Comparison of ENCODE assay signal across 8 cellular contexts in the genomic region with DNA sequence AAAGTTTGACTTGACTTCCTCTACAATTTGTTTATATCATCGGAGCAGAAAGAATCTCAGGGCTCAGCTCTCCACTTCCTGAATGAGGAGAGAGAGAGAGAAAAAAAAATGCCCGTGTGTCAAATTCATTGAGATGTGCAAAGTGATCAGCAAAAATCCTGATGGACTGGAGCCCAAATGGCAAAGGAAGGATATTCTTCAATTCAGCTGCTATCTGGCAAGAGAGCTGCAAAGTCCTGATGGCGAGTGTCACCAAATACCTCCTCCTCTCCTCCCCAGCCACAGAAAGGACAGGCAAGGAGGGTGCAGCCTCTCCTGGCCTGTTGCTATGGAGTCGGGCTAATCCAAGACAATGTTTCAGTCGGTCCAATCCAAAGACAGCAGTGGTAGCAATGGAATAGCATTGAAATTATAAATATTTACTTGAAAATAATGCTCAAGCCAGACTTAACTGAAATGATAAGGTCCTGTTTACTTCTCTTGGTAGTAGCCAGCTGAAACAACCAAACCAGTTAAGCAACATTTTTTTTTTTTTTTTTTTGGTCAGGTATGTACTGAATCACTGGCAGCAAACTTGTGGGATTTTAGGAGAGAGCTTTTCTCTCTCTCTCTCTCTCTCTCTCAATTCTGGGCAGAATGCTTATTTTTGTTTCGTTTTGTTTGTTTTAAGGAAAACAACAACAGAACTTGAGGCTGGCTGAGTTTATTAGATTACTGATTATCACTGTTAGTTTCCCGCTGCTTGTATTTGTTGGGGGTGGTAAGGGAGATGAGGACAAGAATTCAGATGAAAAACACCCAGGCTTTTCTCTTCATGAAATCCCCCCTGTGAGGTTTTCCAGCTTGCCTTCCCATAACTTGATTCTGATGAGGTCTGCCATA.
DNase-seq lines count a peak whose midpoint lies in the region; ATAC-seq and TF ChIP-seq lines count a peak whose summit lies in the region.

No MANE protein-coding gene starts in this region.

- intact Hi-C loops in Right ventricle myocardium superior (cut with DNase I) (no loop called here), psoas muscle (cut with DNase I) (no loop called here)

- POLR2A ChIA-PET in activated CD4-positive, alpha-beta memory T cell treated with anti-CD3 and anti-CD28 coated beads, Interleukin-2, amount 10 ng/mL, durations not matched to agents 7 days and 5 days (lab: Charles Lee): interaction anchor here (0.7 to 3.7 kb wide), 23 partner anchors 23 to 283 kb away, joined by 3 to 29 read pairs (median 4); a partner anchor contains a TSS

- H3K4me1 Mint-ChIP-seq in activated CD4-positive, alpha-beta memory T cell treated with anti-CD3 and anti-CD28 coated beads, Interleukin-2, amount 10 ng/mL, durations not matched to agents 7 days and 5 days: peaks cover 65% of the 10 kb centered on the region

- H3K36me3 Mint-ChIP-seq in activated CD4-positive, alpha-beta memory T cell treated with anti-CD3 and anti-CD28 coated beads, Interleukin-2, amount 10 ng/mL, durations not matched to agents 7 days and 5 days (ENCODE audit: low read depth): no peaks in the 10 kb centered on the region

- TF ChIP-seq CTCF in psoas muscle (IDR thresholded peaks at IDR 0.05): no peak

- H3K36me3 ChIP-seq in psoas muscle (ENCODE audit: insufficient read depth in 1 of 2, low read depth in 1 of 2): no peaks in the 10 kb centered on the region

- WGBS in psoas muscle, 3 donors: 13 to 21% (median 18%) methylated on average over 7 of the region's 7 CpGs

- H3K9me3 ChIP-seq in psoas muscle: no peaks in the 10 kb centered on the region

- peak; percentile 92 for DNase-seq in DMS53 (lab: John Stamatoyannopoulos, UW)
- DNase-seq in LoVo (ENCODE audit: low spot score): peak; percentile 72
- no peak for DNase-seq in activated CD4-positive, alpha-beta memory T cell treated with anti-CD3 and anti-CD28 coated beads, Interleukin-2, amount 10 ng/mL, durations not matched to agents 7 days and 5 days
- no peak for DNase-seq in Right ventricle myocardium superior
- no peak for DNase-seq in psoas muscle
- DNase-seq in stimulated activated CD4-positive, alpha-beta T cell treated with anti-CD3 and anti-CD28 coated beads, Interleukin-2, amount 100 ng/mL, for 24 hours: no peak

- peaks cover 8% of the 10 kb centered on the region for H3K4me1 ChIP-seq in psoas muscle

- no peaks in the 10 kb centered on the region for H3K27me3 ChIP-seq in psoas muscle (ENCODE audit: insufficient read depth in 3 of 3, low read length in 2 of 3)

- peak overlapping the region; percentile 41 for H3K27ac ChIP-seq in psoas muscle

- no peaks in the 10 kb centered on the region for H3K9me3 Mint-ChIP-seq in activated CD4-positive, alpha-beta memory T cell treated with anti-CD3 and anti-CD28 coated beads, Interleukin-2, amount 10 ng/mL, durations not matched to agents 7 days and 5 days

- CTCF ChIA-PET in activated CD4-positive, alpha-beta memory T cell treated with anti-CD3 and anti-CD28 coated beads, Interleukin-2, amount 10 ng/mL, durations not matched to agents 7 days and 5 days (lab: Charles Lee): interaction anchor here (1.0 to 4.1 kb wide), 7 partner anchors 9 to 286 kb away, joined by 3 to 30 read pairs (median 6); no protein-coding TSS in a partner anchor

- H3K27ac Mint-ChIP-seq in activated CD4-positive, alpha-beta memory T cell treated with anti-CD3 and anti-CD28 coated beads, Interleukin-2, amount 10 ng/mL, durations not matched to agents 7 days and 5 days: peak overlapping the region; percentile 80

- peak; percentile 58 for ATAC-seq in Right ventricle myocardium superior (ENCODE audit: poor library complexity)
- peak in 1 of 4 donors; percentile 56 for ATAC-seq in psoas muscle
- no peak for ATAC-seq in HG03159 (IDR thresholded peaks at IDR 0.05; ENCODE audit: unreplicated experiment)
- no peak for ATAC-seq in HG03571 (IDR thresholded peaks at IDR 0.05; ENCODE audit: unreplicated experiment)

- peak overlapping the region; percentile 44 for H3K4me3 Mint-ChIP-seq in activated CD4-positive, alpha-beta memory T cell treated with anti-CD3 and anti-CD28 coated beads, Interleukin-2, amount 10 ng/mL, durations not matched to agents 7 days and 5 days

- no peak overlapping the region for H3K4me3 ChIP-seq in psoas muscle

- no peaks in the 10 kb centered on the region for H3K27me3 Mint-ChIP-seq in activated CD4-positive, alpha-beta memory T cell treated with anti-CD3 and anti-CD28 coated beads, Interleukin-2, amount 10 ng/mL, durations not matched to agents 7 days and 5 days

Comparison
In these comparisons a context has a peak if more than half of its experiments do, and no peak if none do; other contexts are left out.
1. DNase-seq: peak in DMS53 (single experiment) and LoVo (single experiment); none in activated CD4-positive, alpha-beta memory T cell treated with anti-CD3 and anti-CD28 coated beads, Interleukin-2, amount 10 ng/mL, durations not matched to agents 7 days and 5 days (single experiment), Right ventricle myocardium superior (single experiment), psoas muscle (0 of 2) and stimulated activated CD4-positive, alpha-beta T cell treated with anti-CD3 and anti-CD28 coated beads, Interleukin-2, amount 100 ng/mL, for 24 hours (0 of 2).